10 cellular contexts compared by ENCODE assay signal in genomic region chr19:5974721-5975387, GRCh38. TPM values are rescaled to one million over a fixed set of nuclear protein-coding genes. Genes with fewer than 3 reads are reported as not detected.
DNase-seq lines count a peak whose midpoint lies in the region; ATAC-seq, FAIRE-seq and TF ChIP-seq lines count a peak whose summit lies in the region.
"Had no signal": no experiment of that assay in that cellular context is flagged by ENCODE, and none has a peak within 500 bp of the region (broad histone marks: within the 10 kb centered on the region; RNA-seq: fewer than 3 reads in every experiment).

No MANE protein-coding gene starts in this region.

- H2AFZ ChIP-seq in DND-41 (ENCODE audit: low read depth, low read length) (no peak overlapping the region), OCI-LY3 (ENCODE audit: low read depth, low read length) (no peak overlapping the region), trophoblast cell (ENCODE audit: insufficient read depth, low read length, poor library complexity) (no peak overlapping the region)

- H3K79me2 ChIP-seq in DND-41 (ENCODE audit: insufficient read depth, low read length) (peaks cover 97% of the 10 kb centered on the region), OCI-LY3 (ENCODE audit: low read length) (peaks cover 96% of the 10 kb centered on the region), trophoblast cell (ENCODE audit: control insufficient read depth, insufficient read depth, low read length, poor library complexity) (peaks cover 35% of the 10 kb centered on the region)

- H3K36me3 ChIP-seq in DND-41 (ENCODE audit: insufficient read depth, low read length) (peaks cover 44% of the 10 kb centered on the region), OCI-LY3 (replicated peaks; ENCODE audit: low read depth, low read length) (peaks cover 54% of the 10 kb centered on the region), bronchial epithelial cell (ENCODE audit: control insufficient read depth, insufficient read depth, low read length) (peaks cover 3% of the 10 kb centered on the region), trophoblast cell (ENCODE audit: control insufficient read depth in 1 of 2, insufficient read depth in 2 of 2, low read length in 2 of 2) (peaks cover 11 to 13% of the 10 kb centered on the region in 2 experiments)
- H3K36me3 ChIP-seq: prostate gland had no signal

- H3K14ac ChIP-seq in trophoblast cell (ENCODE audit: low read length), result no peak overlapping the region

- H4K20me1 ChIP-seq in DND-41 (ENCODE audit: insufficient read depth, low read length) (peaks cover 73% of the 10 kb centered on the region), OCI-LY3 (ENCODE audit: insufficient read depth, low read length) (peaks cover 54% of the 10 kb centered on the region)

- H3K4ac ChIP-seq in trophoblast cell (ENCODE audit: low read depth, low read length), result peak overlapping the region; percentile 77

- no peak overlapping the region for H2AK5ac ChIP-seq in trophoblast cell (ENCODE audit: low read length)

- H3K18ac ChIP-seq in trophoblast cell (ENCODE audit: low read length), result no peak overlapping the region

- no peak overlapping the region for H4K91ac ChIP-seq in trophoblast cell (ENCODE audit: low read depth, low read length)

- H3K79me1 ChIP-seq in trophoblast cell (ENCODE audit: low read length), result peaks cover 6% of the 10 kb centered on the region

- TF ChIP-seq CTCF in DND-41 (IDR thresholded peaks at IDR 0.05; ENCODE audit: borderline replicate concordance, extremely low read depth, low read length, poor library complexity, severe bottlenecking), result no peak
- no peak for TF ChIP-seq CTCF in OCI-LY3 (IDR thresholded peaks at IDR 0.05; ENCODE audit: low read depth, low read length)
- TF ChIP-seq CTCF in bronchial epithelial cell (IDR thresholded peaks at IDR 0.05; ENCODE audit: insufficient read depth, low read length, severe bottlenecking), result no peak
- TF ChIP-seq CTCF in foreskin keratinocyte (conservative IDR thresholded peaks at IDR 0.05), result no peak

- H3K9me3 ChIP-seq in DND-41 (ENCODE audit: insufficient read depth, low read length, severe bottlenecking), result no peaks in the 10 kb centered on the region
- H3K9me3 ChIP-seq in OCI-LY3 (ENCODE audit: insufficient read depth, low read length), result no peaks in the 10 kb centered on the region
- H3K9me3 ChIP-seq in trophoblast cell (ENCODE audit: insufficient read depth, low read depth, low read length), result no peaks in the 10 kb centered on the region
- H3K9me3 ChIP-seq: prostate gland had no signal

- H3K4me3 ChIP-seq in DND-41 (ENCODE audit: low read depth in 1 of 2, low read length in 2 of 2), result no peak overlapping the region
- peak overlapping the region; percentile 72 for H3K4me3 ChIP-seq in OCI-LY3 (ENCODE audit: low read length)
- no peak overlapping the region for H3K4me3 ChIP-seq in bronchial epithelial cell (ENCODE audit: low read depth, low read length)
- H3K4me3 ChIP-seq in trophoblast cell (ENCODE audit: low read depth, low read length), result no peak overlapping the region
- H3K4me3 ChIP-seq: prostate gland had no signal

- H2BK5ac ChIP-seq in trophoblast cell (ENCODE audit: low read depth, low read length, poor library complexity), result no peak overlapping the region

- H2BK12ac ChIP-seq in trophoblast cell (ENCODE audit: low read length), result no peak overlapping the region

- H3K4me2 ChIP-seq in DND-41 (ENCODE audit: insufficient read depth, low read length) (peak overlapping the region; percentile 94), OCI-LY3 (ENCODE audit: low read length) (peak overlapping the region; percentile 85), trophoblast cell (ENCODE audit: low read length) (no peak overlapping the region)

- no CpG with 5 or more reads among the region's 10 CpGs for WGBS in trophoblast cell (ENCODE audit: extremely low coverage, insufficient coverage, insufficient read length)

- DNase-seq in DND-41, result no peak
- DNase-seq in bronchial epithelial cell (ENCODE audit: low read depth), result peak; percentile 62
- no peak for DNase-seq in trophoblast cell
- no peak for DNase-seq in 8988T
- no peak for DNase-seq in foreskin keratinocyte
- no peak for DNase-seq in COR-L47 (lab: John Stamatoyannopoulos, UW)
- DNase-seq in GF-D8 (lab: John Stamatoyannopoulos, UW), result no peak

- no peak overlapping the region for H3K23ac ChIP-seq in trophoblast cell (ENCODE audit: low read length)

- H3K27me3 ChIP-seq in DND-41 (ENCODE audit: insufficient read depth, low read length, poor library complexity) (no peaks in the 10 kb centered on the region), OCI-LY3 (ENCODE audit: low read depth, low read length) (no peaks in the 10 kb centered on the region), bronchial epithelial cell (ENCODE audit: control insufficient read depth, insufficient read depth, low read length) (no peaks in the 10 kb centered on the region), trophoblast cell (ENCODE audit: insufficient read depth, low read length) (no peaks in the 10 kb centered on the region), foreskin keratinocyte (no peaks in the 10 kb centered on the region)

- no peak overlapping the region for H2BK120ac ChIP-seq in trophoblast cell (ENCODE audit: insufficient read depth, low read length, poor library complexity)

- no peak for FAIRE-seq in bronchial epithelial cell (lab: Jason Lieb, UNC)

- H3K27ac ChIP-seq in DND-41 (ENCODE audit: low read length) (no peak overlapping the region), OCI-LY3 (ENCODE audit: low read length) (peak overlapping the region; percentile 90), trophoblast cell (ENCODE audit: low read depth, low read length) (no peak overlapping the region), foreskin keratinocyte (no peak overlapping the region)
- H3K27ac ChIP-seq: prostate gland had no signal

- H3K4me1 ChIP-seq in DND-41 (ENCODE audit: insufficient read depth, low read length) (peaks cover 70% of the 10 kb centered on the region), OCI-LY3 (ENCODE audit: low read length) (peaks cover 53% of the 10 kb centered on the region), trophoblast cell (ENCODE audit: control insufficient read depth in 1 of 2, insufficient read depth in 2 of 2, low read length in 2 of 2) (peaks cover 10 to 19% of the 10 kb centered on the region in 2 experiments), foreskin keratinocyte (no peaks in the 10 kb centered on the region)

- H4K8ac ChIP-seq in trophoblast cell (ENCODE audit: low read depth, low read length), result no peak overlapping the region

- H3K9ac ChIP-seq in DND-41 (ENCODE audit: low read depth, low read length) (no peak overlapping the region), OCI-LY3 (ENCODE audit: low read length) (peak overlapping the region; percentile 66), trophoblast cell (ENCODE audit: low read length) (no peak overlapping the region)

- H4K12ac ChIP-seq in trophoblast cell (ENCODE audit: low read depth, low read length), result no peak overlapping the region

- ATAC-seq in DND-41 (ENCODE audit: insufficient read depth, low read depth), result no peak
- no peak for ATAC-seq in foreskin keratinocyte
- ATAC-seq: Panc1 had no signal

RNA-seq across cellular contexts. Expression of gene RANBP3, which starts 3.1 kb away (rescaled TPM):
- total RNA-seq in bronchial epithelial cell (25.0 and 27.9 TPM in 2 replicates), foreskin keratinocyte (54.7 and 56.3 TPM in 2 replicates)
- 85.2 and 95.7 TPM in 2 replicates for polyA plus RNA-seq in trophoblast cell (2013)
- polyA plus RNA-seq in foreskin keratinocyte, result 47.2 and 53.1 TPM in 2 replicates
